9 cellular contexts compared by ENCODE assay signal in genomic region chr19:46133777-46134231, GRCh38. TPM values are rescaled to one million over a fixed set of nuclear protein-coding genes. Genes with fewer than 3 reads are reported as not detected.
DNase-seq lines count a peak whose midpoint lies in the region; ATAC-seq and TF ChIP-seq lines count a peak whose summit lies in the region.
"Had no signal": no experiment of that assay in that cellular context is flagged by ENCODE, and none has a peak within 500 bp of the region (broad histone marks: within the 10 kb centered on the region; RNA-seq: fewer than 3 reads in every experiment).

No MANE protein-coding gene starts in this region.

- H3K4me3 ChIP-seq in HUES48 (ENCODE audit: low read depth, low read length) (no peak overlapping the region), body of pancreas (no peak overlapping the region), skin epidermis (no peak overlapping the region)

- WGBS in body of pancreas, 2 donors: 85 to 90% methylated on average over 1 of the region's 1 CpG

- TF ChIP-seq CTCF in body of pancreas (IDR thresholded peaks at IDR 0.05): no peak

- ATAC-seq in body of pancreas (peak; percentile 6), HG03159 (IDR thresholded peaks at IDR 0.05; ENCODE audit: unreplicated experiment) (no peak), HG03439 (IDR thresholded peaks at IDR 0.05; ENCODE audit: unreplicated experiment) (no peak), GM21381 (IDR thresholded peaks at IDR 0.05; ENCODE audit: unreplicated experiment) (no peak)
- ATAC-seq: activated CD4-positive, alpha-beta T cell treated with anti-CD3 and anti-CD28 coated beads for 36 hours had no signal

- TF ChIP-seq POLR2A in body of pancreas (IDR thresholded peaks at IDR 0.05): no peak

- H3K27me3 ChIP-seq in HUES48 (ENCODE audit: control insufficient read depth, insufficient read depth, low read length) (no peaks in the 10 kb centered on the region), body of pancreas (no peaks in the 10 kb centered on the region)

- intact Hi-C loops in body of pancreas (cut with DNase I): no loop called here

- H3K9ac ChIP-seq in HUES48 (ENCODE audit: low read depth, low read length): peak overlapping the region; percentile 73

- peaks cover 9% of the 10 kb centered on the region for H3K9me3 ChIP-seq in HUES48 (ENCODE audit: control insufficient read depth, insufficient read depth, low read length)
- no peaks in the 10 kb centered on the region for H3K9me3 ChIP-seq in body of pancreas

- H3K4me1 ChIP-seq in HUES48 (ENCODE audit: control insufficient read depth, insufficient read depth, low read length): peaks cover 19% of the 10 kb centered on the region
- peaks cover 25% of the 10 kb centered on the region for H3K4me1 ChIP-seq in body of pancreas

- peak overlapping the region; percentile 98 for H3K27ac ChIP-seq in HUES48 (ENCODE audit: low read depth, low read length)
- peak overlapping the region in 3 of 4 donors; percentile 39 to 69 (median 53) for H3K27ac ChIP-seq in body of pancreas
- H3K27ac ChIP-seq in skin epidermis: peak overlapping the region in 20 of 21 experiments; percentile 36 to 93 (median 81)

- DNase-seq in body of pancreas (no peak), iPS-NIHi7 (ENCODE audit: extremely low spot score) (peak; percentile 28)
- DNase-seq in activated naive CD4-positive, alpha-beta T cell (lab: John Stamatoyannopoulos, UW): no peak
- DNase-seq: activated CD4-positive, alpha-beta T cell treated with anti-CD3 and anti-CD28 coated beads for 36 hours had no signal

- H3K36me3 ChIP-seq in HUES48 (ENCODE audit: control insufficient read depth, insufficient read depth, low read length): no peaks in the 10 kb centered on the region
- no peaks in the 10 kb centered on the region for H3K36me3 ChIP-seq in body of pancreas (replicated peaks in 1 of 2; ENCODE audit: insufficient read depth in 1 of 2, low read depth in 2 of 2)

RNA-seq across cellular contexts. Expression of gene IGFL3, which starts 9.3 kb away (rescaled TPM):
- total RNA-seq in body of pancreas: not detected
- total RNA-seq: activated CD4-positive, alpha-beta T cell treated with anti-CD3 and anti-CD28 coated beads for 36 hours had no signal

RNA-seq across cellular contexts. Expression of gene IGFL2, which starts 14.2 kb away (rescaled TPM):
- not detected for total RNA-seq in body of pancreas
- total RNA-seq: activated CD4-positive, alpha-beta T cell treated with anti-CD3 and anti-CD28 coated beads for 36 hours had no signal
